ENCODE assay signal across 9 cellular contexts in the genomic region with DNA sequence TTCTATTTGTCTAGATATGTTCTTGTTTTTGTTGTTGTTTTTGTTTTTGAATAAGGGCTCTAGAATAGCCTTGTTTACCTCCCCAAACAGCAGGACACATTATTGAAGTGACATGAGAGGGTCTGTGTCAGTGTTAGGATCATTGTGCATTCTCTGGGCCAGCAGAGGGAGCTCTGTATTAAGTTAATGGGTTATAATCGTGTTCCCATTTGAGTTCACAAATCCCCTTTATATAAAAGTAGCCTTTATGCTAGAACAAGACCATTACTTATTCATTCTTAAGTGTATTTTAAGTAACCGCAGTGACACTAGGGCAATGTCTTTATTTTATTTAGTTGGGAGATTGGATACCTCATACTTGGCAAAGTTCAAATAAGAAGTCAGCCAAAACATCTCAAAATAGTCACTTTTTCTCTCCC.
A peak's percentile ranks its signal among the peaks of the same experiment; 100 is the strongest.
DNase-seq lines count a peak whose midpoint lies in the region; ATAC-seq and TF ChIP-seq lines count a peak whose summit lies in the region.
"Had no signal": no experiment of that assay in that cellular context is flagged by ENCODE, and none has a peak within 500 bp of the region (broad histone marks: within the 10 kb centered on the region; RNA-seq: fewer than 3 reads in every experiment).

No MANE protein-coding gene starts in this region.

- no peak for ATAC-seq in HG03565 (IDR thresholded peaks at IDR 0.05; ENCODE audit: unreplicated experiment)

- no peak overlapping the region for H3K4me3 ChIP-seq in cardiac fibroblast (replicated peaks in 1 of 2; ENCODE audit: low read depth in 2 of 2, low read length in 2 of 2)
- H3K4me3 ChIP-seq: BLaER1 treated with 17β-estradiol and CSF1 and Interleukin-3, amounts not matched to agents 10 nM and 100 nM had no signal

- peak; percentile 72 for TF ChIP-seq CTCF in cardiac fibroblast (IDR thresholded peaks at IDR 0.05; ENCODE audit: low read depth, low read length)

- DNase-seq in NCI-H1092 treated with DMSO at 0.1 percent for 48 hours (lab: John Stamatoyannopoulos, UW) (peak; percentile 49), NCI-H1092 (lab: John Stamatoyannopoulos, UW) (no peak), NCI-H1105 treated with DMSO at 0.1 percent for 48 hours (lab: John Stamatoyannopoulos, UW) (peak; percentile 62), T1000 (lab: John Stamatoyannopoulos, UW) (peak; percentile 18), cardiac fibroblast (ENCODE audit: low read depth in 2 of 2) (peak; percentile 82 to 86), kidney glomerular epithelial cell (lab: John Stamatoyannopoulos, UW) (peak; percentile 50)
- peak; percentile 23 to 48 for DNase-seq in stimulated activated CD4-positive, alpha-beta T cell treated with anti-CD3 and anti-CD28 coated beads, Interleukin-2, amount 100 ng/mL, for 48 hours
